9 cellular contexts compared by ENCODE assay signal in genomic region chr3:10602769-10603768, GRCh38.
DNase-seq lines count a peak whose midpoint lies in the region; ATAC-seq and TF ChIP-seq lines count a peak whose summit lies in the region.
"Had no signal": no experiment of that assay in that cellular context is flagged by ENCODE, and none has a peak within 500 bp of the region (broad histone marks: within the 10 kb centered on the region; RNA-seq: fewer than 3 reads in every experiment).

No MANE protein-coding gene starts in this region.

- H3K9me3 ChIP-seq in A673 (ENCODE audit: low read depth, low read length, poor library complexity, severe bottlenecking) = no peaks in the 10 kb centered on the region
- H3K9me3 ChIP-seq: neutrophil had no signal

- no peak for TF ChIP-seq CTCF in GM10266 (IDR thresholded peaks at IDR 0.05; ENCODE audit: control insufficient read depth, insufficient read depth, low read depth, missing control alignments)
- TF ChIP-seq CTCF in A673 (conservative IDR thresholded peaks at IDR 0.05; ENCODE audit: low read depth, low read length) = no peak

- no peak overlapping the region for H3K4me3 ChIP-seq in A673 (ENCODE audit: low read depth, low read length, poor library complexity, severe bottlenecking)

- no peaks in the 10 kb centered on the region for H3K4me1 ChIP-seq in A673 (ENCODE audit: insufficient read depth, low read length, poor library complexity, severe bottlenecking)

- no peak overlapping the region for H3K27ac ChIP-seq in A673 (ENCODE audit: low read depth, low read length, poor library complexity, severe bottlenecking)
- H3K27ac ChIP-seq: neutrophil had no signal

- intact Hi-C loops in A673 (cut with micrococcal nuclease; ENCODE audit: unreplicated experiment) = no loop called here

- H3K36me3 ChIP-seq in A673 (ENCODE audit: insufficient read depth, low read length, poor library complexity, severe bottlenecking) = no peaks in the 10 kb centered on the region
- H3K36me3 ChIP-seq: neutrophil had no signal

- no peak for ATAC-seq in HG03439 (IDR thresholded peaks at IDR 0.05; ENCODE audit: unreplicated experiment)

- DNase-seq in GM10266 (ENCODE audit: extremely low spot score) = peak; percentile 23
- peak; percentile 45 for DNase-seq in NCI-H187 treated with DMSO at 0.1 percent for 48 hours (lab: John Stamatoyannopoulos, UW)
- peak; percentile 67 to 74 for DNase-seq in activated T-cell treated with anti-CD3 and anti-CD28 coated beads, Interleukin-2, amount 50 U/mL, for 48 hours
- DNase-seq in stimulated activated CD4-positive, alpha-beta T cell treated with anti-CD3 and anti-CD28 coated beads, Interleukin-15, amount 100 ng/mL, for 24 hours = peak; percentile 70
- no peak for DNase-seq in A673 (ENCODE audit: low spot score)
- DNase-seq in retina = no peak
- no peak for DNase-seq in NCI-H2081 treated with DMSO at 0.1 percent for 48 hours (lab: John Stamatoyannopoulos, UW)

- POLR2A ChIA-PET in A673 (lab: Charles Lee; ENCODE audit: low non-redundant PET) = no interaction called here

- no TSS peak for BruUV-seq in A673 (replicated peaks; lab: Mats Ljungman, UMichigan)

- CTCF ChIA-PET in A673 (lab: Charles Lee) = no interaction called here

- peaks cover 25% of the 10 kb centered on the region for H3K27me3 ChIP-seq in A673 (replicated peaks; ENCODE audit: insufficient read depth, low read depth, low read length, poor library complexity)

Comparison
In these comparisons a context has a peak if more than half of its experiments do, and no peak if none do; other contexts are left out.
1. DNase-seq: peak in GM10266 (single experiment), NCI-H187 treated with DMSO at 0.1 percent for 48 hours (single experiment), activated T-cell treated with anti-CD3 and anti-CD28 coated beads, Interleukin-2, amount 50 U/mL, for 48 hours (2 of 2) and stimulated activated CD4-positive, alpha-beta T cell treated with anti-CD3 and anti-CD28 coated beads, Interleukin-15, amount 100 ng/mL, for 24 hours (single experiment); none in A673 (single experiment), retina (single experiment) and NCI-H2081 treated with DMSO at 0.1 percent for 48 hours (single experiment).